ENCODE assay signal across 1 cellular context in the genomic region with DNA sequence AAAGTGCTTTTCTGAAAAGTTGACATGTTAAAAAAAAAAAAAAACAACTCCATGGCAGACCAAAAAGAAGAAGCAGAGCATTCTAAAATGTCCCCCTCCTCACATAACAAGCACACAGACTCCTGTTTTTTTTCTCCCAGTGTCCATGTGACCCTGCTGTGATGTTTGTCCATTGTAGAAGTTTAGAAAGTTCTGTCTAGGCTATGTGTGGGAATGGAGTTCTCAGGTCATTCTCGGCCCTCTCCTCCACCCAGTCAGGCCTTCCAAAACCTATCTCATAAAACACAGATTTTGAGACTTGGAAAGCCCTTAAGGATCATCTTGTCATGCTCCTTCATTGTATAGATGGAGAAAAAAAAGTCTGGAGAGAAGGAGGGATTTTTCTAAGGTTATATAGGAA.
TF ChIP-seq lines count a peak whose summit lies in the region.

No MANE protein-coding gene starts in this region.

TF ChIP-seq in HepG2, 621 proteins besides CTCF, POLR2A, EP300 and RAD21:
- TF ChIP-seq, protein P1, sequence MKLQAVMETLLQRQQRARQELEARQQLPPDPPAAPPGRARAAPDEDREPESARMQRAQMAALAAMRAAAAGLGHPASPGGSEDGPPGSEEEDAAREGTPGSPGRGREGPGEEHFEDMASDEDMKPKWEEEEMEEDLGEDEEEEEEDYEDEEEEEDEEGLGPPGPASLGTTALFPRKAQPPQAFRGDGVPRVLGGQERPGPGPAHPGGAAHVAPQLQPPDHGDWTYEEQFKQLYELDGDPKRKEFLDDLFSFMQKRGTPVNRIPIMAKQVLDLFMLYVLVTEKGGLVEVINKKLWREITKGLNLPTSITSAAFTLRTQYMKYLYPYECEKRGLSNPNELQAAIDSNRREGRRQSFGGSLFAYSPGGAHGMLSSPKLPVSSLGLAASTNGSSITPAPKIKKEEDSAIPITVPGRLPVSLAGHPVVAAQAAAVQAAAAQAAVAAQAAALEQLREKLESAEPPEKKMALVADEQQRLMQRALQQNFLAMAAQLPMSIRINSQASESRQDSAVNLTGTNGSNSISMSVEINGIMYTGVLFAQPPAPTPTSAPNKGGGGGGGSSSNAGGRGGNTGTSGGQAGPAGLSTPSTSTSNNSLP (IDR thresholded peaks at IDR 0.05; ENCODE audit: low read depth, low read length): no peak
- TF ChIP-seq ZNF616 (CRISPR knock-in tag; IDR thresholded peaks at IDR 0.05; ENCODE audit: low read depth) (no peak), HHEX (CRISPR knock-in tag; IDR thresholded peaks at IDR 0.05) (no peak), GATA4 (IDR thresholded peaks at IDR 0.05; ENCODE audit: borderline replicate concordance, low read depth) (no peak), HNF4A (CRISPR knock-in tag; IDR thresholded peaks at IDR 0.05) (no peak), ZNF644 (CRISPR knock-in tag; IDR thresholded peaks at IDR 0.05; ENCODE audit: low read depth) (no peak), ZNF747 (CRISPR knock-in tag; IDR thresholded peaks at IDR 0.05; ENCODE audit: borderline replicate concordance) (no peak), RAD51 (IDR thresholded peaks at IDR 0.05; ENCODE audit: borderline replicate concordance) (no peak), MED8 (CRISPR knock-in tag; IDR thresholded peaks at IDR 0.05; ENCODE audit: insufficient replicate concordance) (no peak), PCBP1 (IDR thresholded peaks at IDR 0.05; ENCODE audit: borderline replicate concordance, low read depth, low read length) (no peak)
- TF ChIP-seq, protein P2, sequence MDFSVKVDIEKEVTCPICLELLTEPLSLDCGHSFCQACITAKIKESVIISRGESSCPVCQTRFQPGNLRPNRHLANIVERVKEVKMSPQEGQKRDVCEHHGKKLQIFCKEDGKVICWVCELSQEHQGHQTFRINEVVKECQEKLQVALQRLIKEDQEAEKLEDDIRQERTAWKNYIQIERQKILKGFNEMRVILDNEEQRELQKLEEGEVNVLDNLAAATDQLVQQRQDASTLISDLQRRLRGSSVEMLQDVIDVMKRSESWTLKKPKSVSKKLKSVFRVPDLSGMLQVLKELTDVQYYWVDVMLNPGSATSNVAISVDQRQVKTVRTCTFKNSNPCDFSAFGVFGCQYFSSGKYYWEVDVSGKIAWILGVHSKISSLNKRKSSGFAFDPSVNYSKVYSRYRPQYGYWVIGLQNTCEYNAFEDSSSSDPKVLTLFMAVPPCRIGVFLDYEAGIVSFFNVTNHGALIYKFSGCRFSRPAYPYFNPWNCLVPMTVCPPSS (IDR thresholded peaks at IDR 0.05): no peak
- TF ChIP-seq, protein P3, sequence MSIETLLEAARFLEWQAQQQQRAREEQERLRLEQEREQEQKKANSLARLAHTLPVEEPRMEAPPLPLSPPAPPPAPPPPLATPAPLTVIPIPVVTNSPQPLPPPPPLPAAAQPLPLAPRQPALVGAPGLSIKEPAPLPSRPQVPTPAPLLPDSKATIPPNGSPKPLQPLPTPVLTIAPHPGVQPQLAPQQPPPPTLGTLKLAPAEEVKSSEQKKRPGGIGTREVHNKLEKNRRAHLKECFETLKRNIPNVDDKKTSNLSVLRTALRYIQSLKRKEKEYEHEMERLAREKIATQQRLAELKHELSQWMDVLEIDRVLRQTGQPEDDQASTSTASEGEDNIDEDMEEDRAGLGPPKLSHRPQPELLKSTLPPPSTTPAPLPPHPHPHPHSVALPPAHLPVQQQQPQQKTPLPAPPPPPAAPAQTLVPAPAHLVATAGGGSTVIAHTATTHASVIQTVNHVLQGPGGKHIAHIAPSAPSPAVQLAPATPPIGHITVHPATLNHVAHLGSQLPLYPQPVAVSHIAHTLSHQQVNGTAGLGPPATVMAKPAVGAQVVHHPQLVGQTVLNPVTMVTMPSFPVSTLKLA (IDR thresholded peaks at IDR 0.05): no peak
- TF ChIP-seq, protein P4, sequence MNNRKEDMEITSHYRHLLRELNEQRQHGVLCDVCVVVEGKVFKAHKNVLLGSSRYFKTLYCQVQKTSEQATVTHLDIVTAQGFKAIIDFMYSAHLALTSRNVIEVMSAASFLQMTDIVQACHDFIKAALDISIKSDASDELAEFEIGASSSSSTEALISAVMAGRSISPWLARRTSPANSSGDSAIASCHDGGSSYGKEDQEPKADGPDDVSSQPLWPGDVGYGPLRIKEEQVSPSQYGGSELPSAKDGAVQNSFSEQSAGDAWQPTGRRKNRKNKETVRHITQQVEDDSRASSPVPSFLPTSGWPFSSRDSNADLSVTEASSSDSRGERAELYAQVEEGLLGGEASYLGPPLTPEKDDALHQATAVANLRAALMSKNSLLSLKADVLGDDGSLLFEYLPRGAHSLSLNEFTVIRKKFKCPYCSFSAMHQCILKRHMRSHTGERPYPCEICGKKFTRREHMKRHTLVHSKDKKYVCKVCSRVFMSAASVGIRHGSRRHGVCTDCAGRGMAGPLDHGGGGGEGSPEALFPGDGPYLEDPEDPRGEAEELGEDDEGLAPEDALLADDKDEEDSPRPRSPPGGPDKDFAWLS (CRISPR knock-in tag; IDR thresholded peaks at IDR 0.05; ENCODE audit: borderline replicate concordance): no peak
- TF ChIP-seq, protein P5, sequence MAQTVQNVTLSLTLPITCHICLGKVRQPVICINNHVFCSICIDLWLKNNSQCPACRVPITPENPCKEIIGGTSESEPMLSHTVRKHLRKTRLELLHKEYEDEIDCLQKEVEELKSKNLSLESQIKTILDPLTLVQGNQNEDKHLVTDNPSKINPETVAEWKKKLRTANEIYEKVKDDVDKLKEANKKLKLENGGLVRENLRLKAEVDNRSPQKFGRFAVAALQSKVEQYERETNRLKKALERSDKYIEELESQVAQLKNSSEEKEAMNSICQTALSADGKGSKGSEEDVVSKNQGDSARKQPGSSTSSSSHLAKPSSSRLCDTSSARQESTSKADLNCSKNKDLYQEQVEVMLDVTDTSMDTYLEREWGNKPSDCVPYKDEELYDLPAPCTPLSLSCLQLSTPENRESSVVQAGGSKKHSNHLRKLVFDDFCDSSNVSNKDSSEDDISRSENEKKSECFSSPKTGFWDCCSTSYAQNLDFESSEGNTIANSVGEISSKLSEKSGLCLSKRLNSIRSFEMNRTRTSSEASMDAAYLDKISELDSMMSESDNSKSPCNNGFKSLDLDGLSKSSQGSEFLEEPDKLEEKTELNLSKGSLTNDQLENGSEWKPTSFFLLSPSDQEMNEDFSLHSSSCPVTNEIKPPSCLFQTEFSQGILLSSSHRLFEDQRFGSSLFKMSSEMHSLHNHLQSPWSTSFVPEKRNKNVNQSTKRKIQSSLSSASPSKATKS (CRISPR knock-in tag; IDR thresholded peaks at IDR 0.05): no peak
